16 cellular contexts compared by ENCODE assay signal in genomic region chr15:67158367-67158766, GRCh38.
DNase-seq lines count a peak whose midpoint lies in the region; TF ChIP-seq lines count a peak whose summit lies in the region.
"Had no signal": no experiment of that assay in that cellular context is flagged by ENCODE, and none has a peak within 500 bp of the region (broad histone marks: within the 10 kb centered on the region; RNA-seq: fewer than 3 reads in every experiment).

No MANE protein-coding gene starts in this region.

- H3K27me3 ChIP-seq in brain microvascular endothelial cell (replicated peaks) (no peaks in the 10 kb centered on the region), muscle layer of duodenum (ENCODE audit: low read depth, low read length) (no peaks in the 10 kb centered on the region), thyroid gland (no peaks in the 10 kb centered on the region)

- no peak for TF ChIP-seq POLR2A in thyroid gland (IDR thresholded peaks at IDR 0.05)

- no peaks in the 10 kb centered on the region for H3K27me3 Mint-ChIP-seq in activated CD4-positive, alpha-beta T cell treated with anti-CD3 and anti-CD28 coated beads, Interleukin-2, amount 10 ng/mL, durations not matched to agents 7 days and 5 days
- H3K27me3 Mint-ChIP-seq: activated naive CD4-positive, alpha-beta T cell treated with anti-CD3 and anti-CD28 coated beads, Interleukin-2, amount 50 U/mL, for 24 hours had no signal

- H3K27ac ChIP-seq in brain microvascular endothelial cell: peak overlapping the region; percentile 35
- peak overlapping the region; percentile 10 for H3K27ac ChIP-seq in muscle layer of duodenum (ENCODE audit: low read length)
- peak overlapping the region in 2 of 3 donors; percentile 47 to 52 for H3K27ac ChIP-seq in thyroid gland
- H3K27ac ChIP-seq in OCI-LY7 (ENCODE audit: low read depth, low read length, poor library complexity, severe bottlenecking): no peak overlapping the region
- H3K27ac ChIP-seq: VCaP had no signal

- H3K4me1 Mint-ChIP-seq in activated CD4-positive, alpha-beta T cell treated with anti-CD3 and anti-CD28 coated beads, Interleukin-2, amount 10 ng/mL, durations not matched to agents 7 days and 5 days: peaks cover 59% of the 10 kb centered on the region

- peaks cover 19% of the 10 kb centered on the region for H3K79me2 ChIP-seq in OCI-LY7 (ENCODE audit: insufficient read depth, low read depth, low read length)

- peak overlapping the region; percentile 10 for H3K27ac Mint-ChIP-seq in activated CD4-positive, alpha-beta T cell treated with anti-CD3 and anti-CD28 coated beads, Interleukin-2, amount 10 ng/mL, durations not matched to agents 7 days and 5 days
- H3K27ac Mint-ChIP-seq: activated naive CD4-positive, alpha-beta T cell treated with anti-CD3 and anti-CD28 coated beads, Interleukin-2, amount 50 U/mL, for 24 hours had no signal

- H3K4me3 Mint-ChIP-seq in activated CD4-positive, alpha-beta T cell treated with anti-CD3 and anti-CD28 coated beads, Interleukin-2, amount 10 ng/mL, durations not matched to agents 7 days and 5 days: no peak overlapping the region
- H3K4me3 Mint-ChIP-seq: activated naive CD4-positive, alpha-beta T cell treated with anti-CD3 and anti-CD28 coated beads, Interleukin-2, amount 50 U/mL, for 24 hours had no signal

- in situ Hi-C loops in brain microvascular endothelial cell (cut with HindIII; ENCODE audit: low pct_ligation_motif_present, low sequenced_read_pairs): no loop called here

- H3K4me1 ChIP-seq in muscle layer of duodenum (ENCODE audit: control insufficient read depth in 1 of 2, insufficient read depth in 2 of 2, low read length in 2 of 2) (no peaks in the 10 kb centered on the region), thyroid gland (peaks cover 48 to 59% of the 10 kb centered on the region in 2 donors), OCI-LY7 (ENCODE audit: insufficient read depth, low read length, poor library complexity, severe bottlenecking) (peaks cover 8% of the 10 kb centered on the region)

- no peaks in the 10 kb centered on the region for H4K20me1 ChIP-seq in OCI-LY7 (ENCODE audit: insufficient read depth, low read length)

- intact Hi-C loops in thyroid gland (cut with DNase I): no loop called here
- intact Hi-C loops in OCI-LY7 (cut with micrococcal nuclease; ENCODE audit: unreplicated experiment): no loop called here

- H3K36me3 ChIP-seq in brain microvascular endothelial cell (replicated peaks) (peaks cover 49% of the 10 kb centered on the region), muscle layer of duodenum (ENCODE audit: control insufficient read depth in 1 of 2, insufficient read depth in 2 of 2, low read length in 2 of 2) (no peaks in the 10 kb centered on the region), thyroid gland (no peaks in the 10 kb centered on the region), OCI-LY7 (ENCODE audit: insufficient read depth, low read length) (peaks cover 26% of the 10 kb centered on the region)
- H3K36me3 ChIP-seq: HAP-1 had no signal

- H3K9me3 ChIP-seq in muscle layer of duodenum (ENCODE audit: control insufficient read depth in 1 of 2, low read length in 2 of 2): no peaks in the 10 kb centered on the region
- H3K9me3 ChIP-seq in thyroid gland: no peaks in the 10 kb centered on the region
- no peaks in the 10 kb centered on the region for H3K9me3 ChIP-seq in OCI-LY7 (ENCODE audit: low read length)

- no peak overlapping the region for H2AFZ ChIP-seq in OCI-LY7 (ENCODE audit: low read length)

- TF ChIP-seq CTCF in brain microvascular endothelial cell (IDR thresholded peaks at IDR 0.05; ENCODE audit: low read depth, low read length, missing control alignments) (no peak), thyroid gland (IDR thresholded peaks at IDR 0.05) (no peak), OCI-LY7 (conservative IDR thresholded peaks at IDR 0.05; ENCODE audit: low read length) (no peak)

- 67 to 70% methylated on average over 7 of the region's 7 CpGs for WGBS in thyroid gland, 2 donors

- DNase-seq in activated CD4-positive, alpha-beta T cell treated with anti-CD3 and anti-CD28 coated beads, Interleukin-2, amount 10 ng/mL, durations not matched to agents 7 days and 5 days: no peak
- no peak for DNase-seq in activated CD4-positive, alpha-beta T cell treated with anti-CD3 and anti-CD28 coated beads for 4 hours
- DNase-seq in brain microvascular endothelial cell (no peak), thyroid gland (peak in 1 of 2 donors; percentile 8), OCI-LY7 (ENCODE audit: low spot score) (no peak), C1 segment of cervical spinal cord (lab: John Stamatoyannopoulos, UW) (no peak), activated gamma-delta T cell treated with Interleukin-2 at 50 U/mL for 16 hours (no peak)
- DNase-seq: GDM1; kidney glomerular epithelial cell; NCI-H1694 treated with DMSO at 0.1 percent for 48 hours; NCI-H345; stimulated activated CD4-positive, alpha-beta T cell treated with anti-CD3 and anti-CD28 coated beads, Interleukin-2, amount 100 ng/mL, for 24 hours had no signal

- H3K4me3 ChIP-seq in brain microvascular endothelial cell (ENCODE audit: low read depth, low read length): no peak overlapping the region
- no peak overlapping the region for H3K4me3 ChIP-seq in muscle layer of duodenum (ENCODE audit: low read depth in 1 of 2, low read length in 2 of 2)
- H3K4me3 ChIP-seq in thyroid gland (replicated peaks in 1 of 3): no peak overlapping the region
- no peak overlapping the region for H3K4me3 ChIP-seq in OCI-LY7 (ENCODE audit: low read depth, low read length, poor library complexity, severe bottlenecking)
- H3K4me3 ChIP-seq: HAP-1 had no signal

- H3K9me2 ChIP-seq in OCI-LY7 (ENCODE audit: insufficient read depth, low read length): no peaks in the 10 kb centered on the region

- CTCF ChIA-PET in activated CD4-positive, alpha-beta T cell treated with anti-CD3 and anti-CD28 coated beads, Interleukin-2, amount 10 ng/mL, durations not matched to agents 7 days and 5 days (lab: Charles Lee): no interaction called here
- CTCF ChIA-PET in OCI-LY7 (lab: Charles Lee; ENCODE audit: unreplicated experiment): no interaction called here

- POLR2A ChIA-PET in activated CD4-positive, alpha-beta T cell treated with anti-CD3 and anti-CD28 coated beads, Interleukin-2, amount 10 ng/mL, durations not matched to agents 7 days and 5 days (lab: Charles Lee): no interaction called here
- POLR2A ChIA-PET in OCI-LY7 (lab: Charles Lee): no interaction called here

- peaks cover 49% of the 10 kb centered on the region for H3K36me3 Mint-ChIP-seq in activated CD4-positive, alpha-beta T cell treated with anti-CD3 and anti-CD28 coated beads, Interleukin-2, amount 10 ng/mL, durations not matched to agents 7 days and 5 days (ENCODE audit: low read depth)

- H3K9me3 Mint-ChIP-seq in activated CD4-positive, alpha-beta T cell treated with anti-CD3 and anti-CD28 coated beads, Interleukin-2, amount 10 ng/mL, durations not matched to agents 7 days and 5 days: peaks cover 4% of the 10 kb centered on the region
- H3K9me3 Mint-ChIP-seq: activated naive CD4-positive, alpha-beta T cell treated with anti-CD3 and anti-CD28 coated beads, Interleukin-2, amount 50 U/mL, for 24 hours had no signal

- H3K4me2 ChIP-seq in OCI-LY7 (ENCODE audit: low read length): no peak overlapping the region

- no TSS peak for BruUV-seq in OCI-LY7 (replicated peaks; lab: Mats Ljungman, UMichigan)
